In genomic region chr10:99784731-99785441, GRCh38 we compare ENCODE assay signal across 1 cellular context.
A peak's percentile ranks its signal among the peaks of the same experiment; 100 is the strongest.
TF ChIP-seq lines count a peak whose summit lies in the region.

No MANE protein-coding gene starts in this region.

TF ChIP-seq in HCT116, 20 proteins besides CTCF, POLR2A, EP300 and RAD21 (continued from another document):
- no peak for TF ChIP-seq ZBTB33 (IDR thresholded peaks at IDR 0.05; ENCODE audit: extremely low read depth, insufficient replicate concordance, low read length)
- peak; percentile 58 for TF ChIP-seq TCF7L2 (IDR thresholded peaks at IDR 0.05; ENCODE audit: borderline replicate concordance, extremely low read depth, insufficient read depth, insufficient read length)
